Comparison of ENCODE assay signal across 10 cellular contexts in the genomic region with DNA sequence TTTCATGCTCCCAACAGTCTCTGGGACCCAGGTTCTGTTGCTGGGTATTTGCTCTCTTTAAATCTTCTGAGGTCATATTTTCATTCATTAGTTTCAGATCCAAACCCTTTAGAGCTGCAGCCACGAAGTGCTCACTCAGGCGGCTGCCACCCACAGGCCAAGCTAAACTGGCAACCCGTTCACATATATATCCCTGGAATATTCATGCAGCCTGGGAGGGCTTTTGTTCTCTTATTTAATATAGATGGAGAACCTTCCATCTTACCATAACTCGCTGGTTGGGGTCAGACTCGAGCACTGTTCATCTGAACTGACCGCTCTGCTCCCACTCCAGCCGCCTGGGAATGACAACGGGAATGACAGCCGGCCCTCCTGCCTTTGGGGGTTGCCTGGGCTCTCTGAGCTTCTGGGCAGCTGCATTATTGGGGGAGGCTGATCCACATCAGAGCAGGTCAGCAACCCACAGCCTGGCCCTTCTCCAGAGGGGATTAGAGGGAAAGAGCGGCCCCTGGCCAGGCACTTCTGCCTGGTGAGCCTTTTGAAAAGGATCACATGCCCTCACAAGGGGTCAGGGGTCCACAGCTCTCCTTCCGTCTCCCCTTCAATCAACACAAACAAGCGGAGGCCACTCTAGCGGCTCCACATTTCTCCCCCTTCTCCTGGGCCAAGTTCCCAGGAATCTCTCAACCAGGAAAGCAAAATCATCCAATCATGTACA. TPM values are rescaled to one million over a fixed set of nuclear protein-coding genes. Genes with fewer than 3 reads are reported as not detected.
A peak's percentile ranks its signal among the peaks of the same experiment; 100 is the strongest.
DNase-seq lines count a peak whose midpoint lies in the region; ATAC-seq and TF ChIP-seq lines count a peak whose summit lies in the region.
"Had no signal": no experiment of that assay in that cellular context is flagged by ENCODE, and none has a peak within 500 bp of the region (broad histone marks: within the 10 kb centered on the region; RNA-seq: fewer than 3 reads in every experiment).

No MANE protein-coding gene starts in this region.

- H3K4me1 ChIP-seq in liver (ENCODE audit: control insufficient read depth in 4 of 4, insufficient read depth in 4 of 4, low read length in 3 of 4): peaks cover 0 to 19% (median 4%) of the 10 kb centered on the region in 4 donors

- no peak overlapping the region for H3K9ac ChIP-seq in liver (ENCODE audit: low read depth in 1 of 2, low read length in 2 of 2)

- no peaks in the 10 kb centered on the region for H3K27me3 ChIP-seq in liver (ENCODE audit: control insufficient read depth in 4 of 4, insufficient read depth in 4 of 4, low read length in 3 of 4)

- no peaks in the 10 kb centered on the region for H3K9me3 ChIP-seq in liver (ENCODE audit: control insufficient read depth in 4 of 4, low read length in 3 of 4)
- H3K9me3 ChIP-seq: A549 had no signal

- peak overlapping the region; percentile 13 for H3K27ac ChIP-seq in adipose tissue (ENCODE audit: low read depth, low read length)
- H3K27ac ChIP-seq in liver (ENCODE audit: low read depth in 1 of 2, low read length in 2 of 2): peak overlapping the region; percentile 36 to 55
- H3K27ac ChIP-seq in temporal lobe (ENCODE audit: low read depth, low read length): peak overlapping the region; percentile 64
- H3K27ac ChIP-seq: A549 had no signal

- no peak for TF ChIP-seq RAD21 in liver (IDR thresholded peaks at IDR 0.05)

- DNase-seq in NCI-H2227 (lab: John Stamatoyannopoulos, UW; ENCODE audit: unreplicated experiment) (peak; percentile 12), NCI-H2227 treated with DMSO at 0.1 percent for 48 hours (lab: John Stamatoyannopoulos, UW) (no peak), NCI-H187 (lab: John Stamatoyannopoulos, UW) (no peak)
- DNase-seq: SHP77 treated with DMSO at 0.1 percent for 48 hours had no signal

- H3K4me3 ChIP-seq in liver (ENCODE audit: low read depth in 1 of 3, low read length in 3 of 3): no peak overlapping the region
- H3K4me3 ChIP-seq: A549 had no signal

- ATAC-seq in GM19324 (IDR thresholded peaks at IDR 0.05; ENCODE audit: low FRiP score, unreplicated experiment) (no peak), HG02938 (IDR thresholded peaks at IDR 0.05; ENCODE audit: unreplicated experiment) (no peak)

- no peak for TF ChIP-seq CTCF in liver (IDR thresholded peaks at IDR 0.05; ENCODE audit: low read depth, low read length, missing input control)

- WGBS in adipose tissue, 3 donors: 45 to 58% (median 53%) methylated on average over 13 of the region's 13 CpGs
- 77% methylated on average over 13 of the region's 13 CpGs for WGBS in liver

- H3K36me3 ChIP-seq in liver (ENCODE audit: control insufficient read depth in 4 of 4, insufficient read depth in 3 of 4, low read depth in 1 of 4, low read length in 3 of 4): no peaks in the 10 kb centered on the region

TF ChIP-seq in liver, 16 proteins besides CTCF, POLR2A, EP300 and RAD21:
- TF ChIP-seq HNF4G (IDR thresholded peaks at IDR 0.05): no peak
- no peak for TF ChIP-seq HNF4A (conservative IDR thresholded peaks at IDR 0.05)
- TF ChIP-seq FOXA2 (IDR thresholded peaks at IDR 0.05): no peak
- no peak for TF ChIP-seq GABPA (IDR thresholded peaks at IDR 0.05 in 1 of 2, conservative IDR thresholded peaks at IDR 0.05 in 1 of 2)
- TF ChIP-seq, protein P1, sequence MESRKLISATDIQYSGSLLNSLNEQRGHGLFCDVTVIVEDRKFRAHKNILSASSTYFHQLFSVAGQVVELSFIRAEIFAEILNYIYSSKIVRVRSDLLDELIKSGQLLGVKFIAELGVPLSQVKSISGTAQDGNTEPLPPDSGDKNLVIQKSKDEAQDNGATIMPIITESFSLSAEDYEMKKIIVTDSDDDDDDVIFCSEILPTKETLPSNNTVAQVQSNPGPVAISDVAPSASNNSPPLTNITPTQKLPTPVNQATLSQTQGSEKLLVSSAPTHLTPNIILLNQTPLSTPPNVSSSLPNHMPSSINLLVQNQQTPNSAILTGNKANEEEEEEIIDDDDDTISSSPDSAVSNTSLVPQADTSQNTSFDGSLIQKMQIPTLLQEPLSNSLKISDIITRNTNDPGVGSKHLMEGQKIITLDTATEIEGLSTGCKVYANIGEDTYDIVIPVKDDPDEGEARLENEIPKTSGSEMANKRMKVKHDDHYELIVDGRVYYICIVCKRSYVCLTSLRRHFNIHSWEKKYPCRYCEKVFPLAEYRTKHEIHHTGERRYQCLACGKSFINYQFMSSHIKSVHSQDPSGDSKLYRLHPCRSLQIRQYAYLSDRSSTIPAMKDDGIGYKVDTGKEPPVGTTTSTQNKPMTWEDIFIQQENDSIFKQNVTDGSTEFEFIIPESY (IDR thresholded peaks at IDR 0.05): no peak
- TF ChIP-seq TAF1 (conservative IDR thresholded peaks at IDR 0.05): no peak
- TF ChIP-seq SP1 (IDR thresholded peaks at IDR 0.05): no peak
- TF ChIP-seq, protein P2, sequence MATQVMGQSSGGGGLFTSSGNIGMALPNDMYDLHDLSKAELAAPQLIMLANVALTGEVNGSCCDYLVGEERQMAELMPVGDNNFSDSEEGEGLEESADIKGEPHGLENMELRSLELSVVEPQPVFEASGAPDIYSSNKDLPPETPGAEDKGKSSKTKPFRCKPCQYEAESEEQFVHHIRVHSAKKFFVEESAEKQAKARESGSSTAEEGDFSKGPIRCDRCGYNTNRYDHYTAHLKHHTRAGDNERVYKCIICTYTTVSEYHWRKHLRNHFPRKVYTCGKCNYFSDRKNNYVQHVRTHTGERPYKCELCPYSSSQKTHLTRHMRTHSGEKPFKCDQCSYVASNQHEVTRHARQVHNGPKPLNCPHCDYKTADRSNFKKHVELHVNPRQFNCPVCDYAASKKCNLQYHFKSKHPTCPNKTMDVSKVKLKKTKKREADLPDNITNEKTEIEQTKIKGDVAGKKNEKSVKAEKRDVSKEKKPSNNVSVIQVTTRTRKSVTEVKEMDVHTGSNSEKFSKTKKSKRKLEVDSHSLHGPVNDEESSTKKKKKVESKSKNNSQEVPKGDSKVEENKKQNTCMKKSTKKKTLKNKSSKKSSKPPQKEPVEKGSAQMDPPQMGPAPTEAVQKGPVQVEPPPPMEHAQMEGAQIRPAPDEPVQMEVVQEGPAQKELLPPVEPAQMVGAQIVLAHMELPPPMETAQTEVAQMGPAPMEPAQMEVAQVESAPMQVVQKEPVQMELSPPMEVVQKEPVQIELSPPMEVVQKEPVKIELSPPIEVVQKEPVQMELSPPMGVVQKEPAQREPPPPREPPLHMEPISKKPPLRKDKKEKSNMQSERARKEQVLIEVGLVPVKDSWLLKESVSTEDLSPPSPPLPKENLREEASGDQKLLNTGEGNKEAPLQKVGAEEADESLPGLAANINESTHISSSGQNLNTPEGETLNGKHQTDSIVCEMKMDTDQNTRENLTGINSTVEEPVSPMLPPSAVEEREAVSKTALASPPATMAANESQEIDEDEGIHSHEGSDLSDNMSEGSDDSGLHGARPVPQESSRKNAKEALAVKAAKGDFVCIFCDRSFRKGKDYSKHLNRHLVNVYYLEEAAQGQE (IDR thresholded peaks at IDR 0.05): no peak
- TF ChIP-seq, protein P3, sequence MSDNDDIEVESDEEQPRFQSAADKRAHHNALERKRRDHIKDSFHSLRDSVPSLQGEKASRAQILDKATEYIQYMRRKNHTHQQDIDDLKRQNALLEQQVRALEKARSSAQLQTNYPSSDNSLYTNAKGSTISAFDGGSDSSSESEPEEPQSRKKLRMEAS (IDR thresholded peaks at IDR 0.05): no peak
- no peak for TF ChIP-seq FOXA1 (IDR thresholded peaks at IDR 0.05)
- TF ChIP-seq EGR1 (IDR thresholded peaks at IDR 0.05; ENCODE audit: low read depth in 2 of 2): no peak
- no peak for TF ChIP-seq NR2F2 (IDR thresholded peaks at IDR 0.05)
- no peak for TF ChIP-seq RXRA (IDR thresholded peaks at IDR 0.05)
- no peak for TF ChIP-seq YY1 (IDR thresholded peaks at IDR 0.05)
- TF ChIP-seq JUND (IDR thresholded peaks at IDR 0.05): no peak

RNA-seq across cellular contexts. Expression of a gene that starts 11.9 kb away (rescaled TPM):
- polyA plus RNA-seq in adipose tissue: 10 to 100 TPM; 14.0 to 50.2 (median 37.3) TPM
- total RNA-seq in liver: 10 to 100 TPM in 1 of 2 donors, 1 to 10 TPM in 1; 9.1 to 12.6 TPM
- polyA plus RNA-seq in liver: 10 to 100 TPM in 1 of 2 donors, 1 to 10 TPM in 1; 7.5 to 10.8 TPM
- total RNA-seq in temporal lobe: 9.3 TPM

RNA-seq across cellular contexts. Expression of a gene that starts 56.3 kb away (rescaled TPM):
- 100 to 1,000 TPM in 2 of 3 donors, 10 to 100 TPM in 1; 77.8 to 139 (median 123) TPM for polyA plus RNA-seq in adipose tissue
- total RNA-seq in liver: 10 to 100 TPM; 11.4 to 27.4 TPM
- polyA plus RNA-seq in liver: 10 to 100 TPM in 1 of 2 donors, 1 to 10 TPM in 1; 8.4 to 16.0 TPM
- total RNA-seq in temporal lobe: 134 TPM

RNA-seq across cellular contexts. Expression of a gene that starts 59.1 kb away (rescaled TPM):
- polyA plus RNA-seq in adipose tissue (100 to 1,000 TPM in 2 of 3 donors, 1 to 10 TPM in 1; 6.3 to 168 (median 127) TPM), liver (1 to 10 TPM; 1.4 to 2.2 TPM)
- total RNA-seq in liver (1 to 10 TPM; 1.7 to 3.3 TPM), temporal lobe (2.0 TPM)

Comparison
In these comparisons a context has a peak if more than half of its experiments do, and no peak if none do; other contexts are left out.
1. H3K27ac ChIP-seq: peak in every context shown above with its lines; median percentile 64 in temporal lobe; 46 in liver; 13 in adipose tissue.